Comparison of ENCODE assay signal across 1 cellular context in genomic region chr20:38260025-38260377, GRCh38.
TF ChIP-seq lines count a peak whose summit lies in the region.

No MANE protein-coding gene starts in this region.

TF ChIP-seq in H1, 55 proteins besides CTCF, POLR2A, EP300 and RAD21:
- TF ChIP-seq FOSL1 (IDR thresholded peaks at IDR 0.05; ENCODE audit: insufficient read depth, low read depth, low read length) (no peak), SIX5 (IDR thresholded peaks at IDR 0.05; ENCODE audit: low read depth, low read length) (no peak), PHF8 (conservative IDR thresholded peaks at IDR 0.05; ENCODE audit: low read depth, low read length) (no peak), NANOG (IDR thresholded peaks at IDR 0.05; ENCODE audit: insufficient read depth, low read depth, low read length, poor library complexity, severe bottlenecking) (no peak), SRF (IDR thresholded peaks at IDR 0.05; ENCODE audit: low read depth, low read length) (no peak), HDAC6 (IDR thresholded peaks at IDR 0.05; ENCODE audit: low read depth, low read length) (no peak), KDM4A (IDR thresholded peaks at IDR 0.05; ENCODE audit: low read depth, low read length, severe bottlenecking) (no peak), CBX8 (IDR thresholded peaks at IDR 0.05; ENCODE audit: borderline replicate concordance, low read depth, low read length) (no peak), CHD7 (IDR thresholded peaks at IDR 0.05; ENCODE audit: insufficient replicate concordance, low read length) (no peak)
TF ChIP-seq in H1: peak in this region for 0.
